In the genomic region with DNA sequence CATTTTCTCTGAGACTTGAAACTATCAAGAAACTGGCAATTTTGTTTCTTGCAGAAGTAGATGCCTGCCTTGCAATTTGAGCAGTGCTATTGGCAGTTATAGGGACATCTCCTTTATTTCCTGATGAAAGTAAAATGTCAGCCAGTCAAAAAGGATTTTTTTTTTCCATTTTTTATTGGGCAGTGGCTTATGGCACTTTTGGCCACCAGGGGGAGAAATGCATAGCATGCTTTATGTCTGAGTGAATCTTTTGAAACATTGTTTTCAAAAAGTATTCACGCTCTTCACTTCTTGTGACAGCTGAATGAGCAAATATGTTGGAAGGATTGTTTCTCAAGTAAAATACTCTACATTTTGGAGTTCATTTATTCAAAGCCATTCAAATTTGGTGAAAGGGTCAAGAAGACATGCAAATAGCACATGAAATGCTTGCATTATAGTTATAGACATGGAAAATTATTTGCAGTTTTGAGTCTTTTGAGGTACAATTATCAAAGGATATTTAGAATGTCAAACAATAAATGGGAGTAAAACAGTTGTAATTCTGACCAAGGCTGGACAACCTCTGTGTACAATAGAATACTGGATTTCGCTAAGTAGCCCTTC, we compare ENCODE assay signal across 8 cellular contexts.
DNase-seq lines count a peak whose midpoint lies in the region; ATAC-seq and TF ChIP-seq lines count a peak whose summit lies in the region.

No MANE protein-coding gene starts in this region.

- H4K8ac ChIP-seq in H9 (replicated peaks; ENCODE audit: insufficient read length, low read depth, low read length): no peak overlapping the region

- H3T11ph ChIP-seq in H9 (ENCODE audit: low read length): no peak overlapping the region

- no peak overlapping the region for H3K4me3 Mint-ChIP-seq in H9

- H3K9me3 ChIP-seq in H9 (ENCODE audit: control insufficient read depth, low read depth, low read length): no peaks in the 10 kb centered on the region
- H3K9me3 ChIP-seq in thoracic aorta: peaks cover 12% of the 10 kb centered on the region

- CTCF ChIA-PET in RWPE1 (lab: Yijun Ruan, JAX): interaction anchor here (0.6 to 0.7 kb wide), 3 partner anchors 9 to 343 kb away, joined by 3 read pairs; no protein-coding TSS in a partner anchor

- no peak for ATAC-seq in thoracic aorta (ENCODE audit: insufficient number of reproducible peaks, low FRiP score, low read depth)

- TF ChIP-seq POLR2A in lower leg skin (IDR thresholded peaks at IDR 0.05): no peak

- H3K4ac ChIP-seq in H9 (ENCODE audit: low read depth, low read length): no peak overlapping the region

- H3K23me2 ChIP-seq in H9 (ENCODE audit: insufficient read length, low read depth, low read length, poor library complexity, severe bottlenecking): no peaks in the 10 kb centered on the region

- no peaks in the 10 kb centered on the region for H3K79me2 ChIP-seq in H9 (ENCODE audit: insufficient read depth, low read length)

- no peak overlapping the region for H3K18ac ChIP-seq in H9 (ENCODE audit: insufficient read length, low read depth, low read length)

- no peak overlapping the region for H3K9ac ChIP-seq in H9 (ENCODE audit: extremely low read depth, insufficient read length, low read length)

- no CpG with 5 or more reads among the region's 2 CpGs for WGBS in H9 (ENCODE audit: extremely low coverage, insufficient read length, low lambda C conversion rate)
- WGBS in lower leg skin, 2 donors: 66 to 72% methylated on average over 2 of the region's 2 CpGs

- no peak for DNase-seq in H9
- DNase-seq in RWPE1 (ENCODE audit: low spot score): peak; percentile 9
- peak; percentile 24 for DNase-seq in globus pallidus (ENCODE audit: low spot score)
- no peak for DNase-seq in thoracic aorta (ENCODE audit: low spot score)
- DNase-seq in lower leg skin (ENCODE audit: low spot score in 2 of 2): no peak
- DNase-seq in GOT3 (lab: John Stamatoyannopoulos, UW): no peak
- no peak for DNase-seq in activated effector memory CD4-positive, alpha-beta T cell treated with anti-CD3 and anti-CD28 coated beads, Interleukin-2, amount 50 U/mL, for 16 hours

- no peak overlapping the region for H2BK20ac ChIP-seq in H9 (ENCODE audit: low read depth, low read length, poor library complexity, severe bottlenecking)

- H3K27ac ChIP-seq in C4-2B: no peak overlapping the region
- no peak overlapping the region for H3K27ac ChIP-seq in H9 (ENCODE audit: insufficient read length, low read depth, low read length)
- no peak overlapping the region for H3K27ac ChIP-seq in RWPE1
- no peak overlapping the region for H3K27ac ChIP-seq in thoracic aorta

- H3K9me3 Mint-ChIP-seq in H9: peaks cover 10 to 13% of the 10 kb centered on the region in 2 experiments

- H3K4me1 ChIP-seq in H9 (ENCODE audit: insufficient read depth, low read length): no peaks in the 10 kb centered on the region
- no peaks in the 10 kb centered on the region for H3K4me1 ChIP-seq in thoracic aorta (ENCODE audit: control insufficient read depth in 1 of 2, low read depth in 2 of 2)

- H3K27me3 ChIP-seq in H9 (ENCODE audit: insufficient read depth, low read length) (no peaks in the 10 kb centered on the region), thoracic aorta (replicated peaks; ENCODE audit: insufficient read depth) (no peaks in the 10 kb centered on the region)

- H4K5ac ChIP-seq in H9 (ENCODE audit: insufficient read length, low read depth, low read length): no peak overlapping the region

- no peaks in the 10 kb centered on the region for H3K27me3 Mint-ChIP-seq in H9 (ENCODE audit: low read depth)

- no peak overlapping the region for H2BK120ac ChIP-seq in H9 (ENCODE audit: low read depth, low read length, poor library complexity, severe bottlenecking)

- no peak overlapping the region for H2BK5ac ChIP-seq in H9 (ENCODE audit: insufficient read length, low read length)

- TF ChIP-seq CTCF in C4-2B (conservative IDR thresholded peaks at IDR 0.05) (peak; percentile 70), H9 (conservative IDR thresholded peaks at IDR 0.05) (peak; percentile 80), RWPE1 (conservative IDR thresholded peaks at IDR 0.05; ENCODE audit: low read depth) (peak; percentile 72), thoracic aorta (IDR thresholded peaks at IDR 0.05) (peak; percentile 49), lower leg skin (IDR thresholded peaks at IDR 0.05) (no peak)

- no peak overlapping the region for H2AFZ ChIP-seq in H9 (ENCODE audit: low read length)

- no peak overlapping the region for H3K23ac ChIP-seq in H9 (ENCODE audit: insufficient read length, low read depth, low read length)

- no peak overlapping the region for H4K91ac ChIP-seq in H9 (ENCODE audit: insufficient read length, low read depth, low read length)

- peaks cover 0 to 13% (median 3%) of the 10 kb centered on the region in 3 experiments; a peak in 5 of 7 replicates for H3K36me3 Mint-ChIP-seq in H9 (ENCODE audit: insufficient read depth in 1 of 3, low read depth in 3 of 3)

- no peaks in the 10 kb centered on the region for H4K20me1 ChIP-seq in H9 (ENCODE audit: control insufficient read depth, insufficient read depth, insufficient read length)

- H3K4me3 ChIP-seq in thoracic aorta: no peak overlapping the region
- no peak overlapping the region for H3K4me3 ChIP-seq in lower leg skin (ENCODE audit: low read depth, poor library complexity, severe bottlenecking)

- H2BK12ac ChIP-seq in H9 (ENCODE audit: insufficient read length, low read depth, low read length): no peak overlapping the region

- no peak overlapping the region for H3K14ac ChIP-seq in H9 (ENCODE audit: insufficient read depth, low read length)

- POLR2A ChIA-PET in RWPE1 (lab: Yijun Ruan, JAX; ENCODE audit: low non-redundant PET): no interaction called here

- H2BK15ac ChIP-seq in H9 (ENCODE audit: low read depth, low read length): no peak overlapping the region

- intact Hi-C loops in lower leg skin (cut with DNase I; ENCODE audit: low total_unique reads): no loop called here

- H3K27ac Mint-ChIP-seq in H9: no peak overlapping the region

- H2AK5ac ChIP-seq in H9 (ENCODE audit: insufficient read length, low read length): no peak overlapping the region

- H3K4me1 Mint-ChIP-seq in H9: no peaks in the 10 kb centered on the region

- H3K79me1 ChIP-seq in H9 (ENCODE audit: insufficient read depth, low read depth, low read length, poor library complexity, severe bottlenecking): no peaks in the 10 kb centered on the region

- no peak overlapping the region for H3K4me2 ChIP-seq in H9 (ENCODE audit: insufficient read depth, insufficient read length, low read length)

- no peaks in the 10 kb centered on the region for H3K36me3 ChIP-seq in thoracic aorta

- no peak overlapping the region for H3K56ac ChIP-seq in H9 (ENCODE audit: insufficient read length, low read depth, low read length)

Comparison
In these comparisons a context has a peak if more than half of its experiments do, and no peak if none do; other contexts are left out.
1. CTCF ChIP-seq: peak in C4-2B (single experiment), H9 (single experiment), RWPE1 (single experiment) and thoracic aorta (single experiment); none in lower leg skin (0 of 3).
2. DNase-seq: peak in RWPE1 (single experiment) and globus pallidus (single experiment); none in H9 (single experiment), thoracic aorta (single experiment), lower leg skin (0 of 2), GOT3 (single experiment) and activated effector memory CD4-positive, alpha-beta T cell treated with anti-CD3 and anti-CD28 coated beads, Interleukin-2, amount 50 U/mL, for 16 hours (single experiment).